25 cellular contexts compared by ENCODE assay signal in the genomic region with DNA sequence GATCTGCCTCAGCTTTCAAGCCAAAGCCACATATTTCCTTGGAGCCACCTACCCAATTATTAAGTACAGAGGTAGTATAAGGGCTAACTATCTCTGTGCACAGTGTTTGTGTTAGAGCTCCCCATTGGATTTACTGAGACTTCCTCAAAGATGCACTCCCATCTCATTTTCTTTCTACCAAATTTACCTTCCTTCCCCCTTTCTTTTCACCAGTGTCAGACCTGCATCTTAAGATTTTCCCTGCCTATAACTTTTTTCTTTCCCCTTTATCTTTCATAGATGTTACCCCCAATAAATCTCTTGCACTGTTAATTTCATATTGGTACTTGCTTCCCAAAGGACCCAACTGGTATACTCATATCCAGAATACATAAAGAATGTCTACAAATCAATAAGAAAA.
"Had no signal": no experiment of that assay in that cellular context is flagged by ENCODE, and none has a peak within 500 bp of the region (broad histone marks: within the 10 kb centered on the region; RNA-seq: fewer than 3 reads in every experiment).

No MANE protein-coding gene starts in this region.

- H3K27me3 Mint-ChIP-seq: activated CD4-positive, alpha-beta T cell treated with anti-CD3 and anti-CD28 coated beads, Interleukin-2, amount 10 ng/mL, durations not matched to agents 24 days and 14 days; activated naive CD8-positive, alpha-beta T cell treated with anti-CD3 and anti-CD28 coated beads, Interleukin-2, amount 10 ng/mL, durations not matched to agents 7 days and 5 days; activated T-helper 17 cell treated with anti-CD3 and anti-CD28 coated beads, Interleukin-2, amount 50 U/mL, for 72 hours had no signal

- H3K4me1 ChIP-seq: adrenal gland, breast epithelium had no signal

- H3K27me3 ChIP-seq: adrenal gland, body of pancreas, breast epithelium had no signal

- H3K27ac Mint-ChIP-seq: activated CD4-positive, alpha-beta T cell treated with anti-CD3 and anti-CD28 coated beads, Interleukin-2, amount 10 ng/mL, durations not matched to agents 24 days and 14 days; activated naive CD8-positive, alpha-beta T cell treated with anti-CD3 and anti-CD28 coated beads, Interleukin-2, amount 10 ng/mL, durations not matched to agents 7 days and 5 days; activated T-helper 17 cell treated with anti-CD3 and anti-CD28 coated beads, Interleukin-2, amount 50 U/mL, for 72 hours had no signal

- H3K9me3 ChIP-seq: adrenal gland, body of pancreas, breast epithelium had no signal

- H2AFZ ChIP-seq: PC-9 had no signal

- DNase-seq: activated CD4-positive, alpha-beta T cell treated with anti-CD3 and anti-CD28 coated beads, Interleukin-2, amount 10 ng/mL, durations not matched to agents 24 days and 14 days; activated CD4-positive, alpha-beta T cell treated with anti-CD3 and anti-CD28 coated beads, Interleukin-2, amount 50 U/mL, for 4 hours; activated CD8-positive, alpha-beta memory T cell treated with anti-CD3 and anti-CD28 coated beads, Interleukin-2, amount 50 U/mL, for 4 hours; activated effector memory CD4-positive, alpha-beta T cell treated with anti-CD3 and anti-CD28 coated beads, Interleukin-2, amount 50 U/mL, for 16 hours; activated naive CD4-positive, alpha-beta T cell; activated naive CD4-positive, alpha-beta T cell treated with anti-CD3 and anti-CD28 coated beads, Interleukin-2, amount 50 U/mL, for 16 hours; activated naive CD8-positive, alpha-beta T cell treated with anti-CD3 and anti-CD28 coated beads, Interleukin-2, amount 10 ng/mL, durations not matched to agents 7 days and 5 days; activated T-cell treated with anti-CD3 and anti-CD28 coated beads for 4 hours; activated T-cell treated with anti-CD3 and anti-CD28 coated beads, Interleukin-2, amount 50 U/mL, for 48 hours; adrenal gland; body of pancreas; Karpas-422; KBM-7; NCI-H1105; NCI-H1417 treated with DMSO at 0.1 percent for 48 hours; NCI-H1930; NCI-H2081 treated with DMSO at 0.1 percent for 48 hours; NCI-H345; NCI-H524 treated with DMSO at 0.1 percent for 48 hours; PC-9; Right ventricle myocardium superior; T1000; WERI-Rb-1 had no signal

- H3K4me3 Mint-ChIP-seq: activated CD4-positive, alpha-beta T cell treated with anti-CD3 and anti-CD28 coated beads, Interleukin-2, amount 10 ng/mL, durations not matched to agents 24 days and 14 days; activated naive CD8-positive, alpha-beta T cell treated with anti-CD3 and anti-CD28 coated beads, Interleukin-2, amount 10 ng/mL, durations not matched to agents 7 days and 5 days; activated T-helper 17 cell treated with anti-CD3 and anti-CD28 coated beads, Interleukin-2, amount 50 U/mL, for 72 hours had no signal

- H3K36me3 ChIP-seq: adrenal gland, breast epithelium, WERI-Rb-1 had no signal

- H3K9me3 Mint-ChIP-seq: activated CD4-positive, alpha-beta T cell treated with anti-CD3 and anti-CD28 coated beads, Interleukin-2, amount 10 ng/mL, durations not matched to agents 24 days and 14 days; activated T-helper 17 cell treated with anti-CD3 and anti-CD28 coated beads, Interleukin-2, amount 50 U/mL, for 72 hours had no signal

- ATAC-seq: activated T-helper 17 cell treated with anti-CD3 and anti-CD28 coated beads, Interleukin-2, amount 50 U/mL, for 72 hours; body of pancreas had no signal

- H3K4me3 ChIP-seq: adrenal gland, body of pancreas, breast epithelium, PC-9 had no signal

- H3K4me2 ChIP-seq: PC-9 had no signal

- H3K27ac ChIP-seq: adrenal gland, body of pancreas, breast epithelium, PC-9, WERI-Rb-1 had no signal
